Comparison of ENCODE assay signal across 9 cellular contexts in the genomic region with DNA sequence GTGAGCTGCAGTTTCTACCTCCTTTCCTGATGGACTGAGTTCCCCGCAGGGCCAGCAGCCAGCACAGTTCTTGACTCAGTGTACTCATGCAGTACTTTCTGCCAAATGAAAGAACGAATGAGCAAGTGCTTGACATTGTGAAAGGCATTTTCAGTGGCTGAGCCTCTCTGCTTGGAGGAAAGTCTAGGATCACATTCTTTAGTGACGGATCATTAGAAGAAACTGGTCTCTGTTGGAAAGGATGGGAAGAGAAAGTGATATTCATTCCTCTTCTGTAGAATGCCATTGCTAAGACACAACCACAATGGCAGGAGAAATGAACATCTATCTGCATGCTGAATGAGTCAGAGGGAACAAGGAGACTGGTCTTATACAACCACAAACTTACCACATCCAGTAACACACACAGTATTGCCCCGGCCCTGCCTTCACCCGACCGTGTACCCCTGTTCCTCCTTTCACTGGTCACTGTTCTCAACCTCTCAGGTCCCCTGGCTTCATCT.
DNase-seq lines count a peak whose midpoint lies in the region; ATAC-seq and TF ChIP-seq lines count a peak whose summit lies in the region.
"Had no signal": no experiment of that assay in that cellular context is flagged by ENCODE, and none has a peak within 500 bp of the region (broad histone marks: within the 10 kb centered on the region; RNA-seq: fewer than 3 reads in every experiment).

No MANE protein-coding gene starts in this region.

- H3K27ac ChIP-seq in left lung, result no peak overlapping the region
- H3K27ac ChIP-seq in ovary, result no peak overlapping the region
- H3K27ac ChIP-seq: thoracic aorta had no signal

- TF ChIP-seq POLR2A in ovary (IDR thresholded peaks at IDR 0.05), result no peak

- TF ChIP-seq CTCF in left lung (IDR thresholded peaks at IDR 0.05), result no peak
- TF ChIP-seq CTCF in ovary (IDR thresholded peaks at IDR 0.05), result no peak

- intact Hi-C loops in left lung (cut with DNase I) (no loop called here), ovary (cut with DNase I) (no loop called here)

- H3K27me3 Mint-ChIP-seq in T-helper 17 cell, result no peaks in the 10 kb centered on the region

- H3K36me3 ChIP-seq in left lung, result no peaks in the 10 kb centered on the region
- no peaks in the 10 kb centered on the region for H3K36me3 ChIP-seq in ovary
- H3K36me3 ChIP-seq: thoracic aorta had no signal

- H3K4me1 Mint-ChIP-seq in T-helper 17 cell, result peaks cover 10% of the 10 kb centered on the region

- H3K4me1 ChIP-seq in left lung, result peaks cover 0 to 15% of the 10 kb centered on the region in 2 donors
- H3K4me1 ChIP-seq in ovary (ENCODE audit: insufficient read depth), result no peaks in the 10 kb centered on the region

- WGBS in ovary, 3 donors, result 78 to 89% (median 87%) methylated on average over 6 of the region's 6 CpGs

- no peak for TF ChIP-seq EP300 in ovary (IDR thresholded peaks at IDR 0.05)

- H3K27ac Mint-ChIP-seq in T-helper 17 cell, result peak overlapping the region; percentile 16

- H3K9me3 ChIP-seq in T-helper 17 cell (ENCODE audit: control insufficient read depth, low read length, poor library complexity, severe bottlenecking) (no peaks in the 10 kb centered on the region), left lung (no peaks in the 10 kb centered on the region), ovary (no peaks in the 10 kb centered on the region)
- H3K9me3 ChIP-seq: thoracic aorta had no signal

- DNase-seq in C1 segment of cervical spinal cord (lab: John Stamatoyannopoulos, UW), result peak in 8 of 14 donors; percentile 10 to 63 (median 22)
- peak; percentile 47 for DNase-seq in H4 (ENCODE audit: low spot score)
- no peak for DNase-seq in T-helper 17 cell
- DNase-seq in left lung, result peak in 1 of 2 donors; percentile 46
- no peak for DNase-seq in NCI-H524 (lab: John Stamatoyannopoulos, UW)
- no peak for DNase-seq in NCI-H2196 treated with DMSO at 0.1 percent for 48 hours (lab: John Stamatoyannopoulos, UW; ENCODE audit: unreplicated experiment)
- DNase-seq in ovary, result no peak

- H3K27me3 ChIP-seq in left lung (no peaks in the 10 kb centered on the region), ovary (no peaks in the 10 kb centered on the region)

- no peak for ATAC-seq in T-helper 17 cell
- peak; percentile 83 for ATAC-seq in left lung
- ATAC-seq in esophagus mucosa, result no peak

- peak overlapping the region; percentile 34 for H3K4me3 Mint-ChIP-seq in T-helper 17 cell

- H3K36me3 Mint-ChIP-seq in T-helper 17 cell (ENCODE audit: low read depth), result peaks cover 9% of the 10 kb centered on the region

- no peak overlapping the region for H3K4me3 ChIP-seq in left lung
- no peak overlapping the region for H3K4me3 ChIP-seq in ovary
- H3K4me3 ChIP-seq: thoracic aorta had no signal

Comparison
In these comparisons a context has a peak if more than half of its experiments do, and no peak if none do; other contexts are left out.
1. DNase-seq: peak in C1 segment of cervical spinal cord (8 of 14) and H4 (single experiment); none in T-helper 17 cell (0 of 3), NCI-H524 (0 of 2), NCI-H2196 treated with DMSO at 0.1 percent for 48 hours (single experiment) and ovary (0 of 5).